In the genomic region with DNA sequence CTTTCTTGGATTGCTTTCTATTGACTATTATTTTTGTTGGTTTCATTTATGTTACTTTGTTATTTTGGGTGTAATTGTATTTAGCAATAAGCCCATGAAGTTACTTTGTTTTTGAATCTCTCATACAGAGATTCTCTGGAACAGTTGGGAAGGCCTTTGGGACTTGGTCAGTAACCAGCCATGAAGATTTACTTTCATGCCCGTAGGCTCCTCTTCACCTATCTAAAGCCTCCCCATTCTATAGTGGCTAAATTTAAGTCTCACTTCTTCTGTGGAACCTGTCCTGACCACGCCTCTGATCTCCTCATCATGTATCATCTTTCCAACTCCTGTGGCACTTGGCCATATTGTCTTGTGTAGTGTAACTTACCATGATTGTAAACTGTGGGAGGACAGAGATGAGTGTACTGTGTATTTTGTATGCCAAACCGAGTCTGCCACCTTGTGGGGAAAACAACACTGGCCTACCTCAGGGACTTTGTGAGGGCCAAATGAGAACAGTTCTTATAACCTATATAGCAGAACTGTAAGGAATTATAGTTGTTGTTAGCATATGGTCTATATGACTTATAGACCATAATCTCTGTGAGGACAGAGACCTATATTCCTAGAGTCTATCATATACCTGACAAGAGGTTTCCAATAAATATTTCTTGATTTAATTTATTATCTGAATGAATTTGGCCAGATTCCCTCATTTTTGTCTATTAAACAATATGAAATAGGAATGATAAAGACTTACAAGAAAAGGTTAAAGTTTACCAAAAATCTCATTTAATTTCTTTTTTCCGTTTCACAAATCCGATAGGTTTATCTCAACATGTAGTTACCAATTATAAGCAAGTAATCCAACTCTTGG, we compare ENCODE assay signal across 8 cellular contexts.
DNase-seq lines count a peak whose midpoint lies in the region; ATAC-seq and TF ChIP-seq lines count a peak whose summit lies in the region.

No MANE protein-coding gene starts in this region.

- 57% methylated on average over 5 of the region's 5 CpGs for WGBS in liver

- H3K9ac ChIP-seq in colonic mucosa (ENCODE audit: low read depth in 2 of 2, low read length in 2 of 2) (no peak overlapping the region), liver (ENCODE audit: low read depth in 1 of 2, low read length in 2 of 2) (no peak overlapping the region)

- no peak overlapping the region for H3K4me3 ChIP-seq in colonic mucosa
- H3K4me3 ChIP-seq in liver (ENCODE audit: low read depth in 1 of 3, low read length in 3 of 3) = no peak overlapping the region

- intact Hi-C loops in colonic mucosa (cut with DNase I) = no loop called here

- H3K4me1 ChIP-seq in colonic mucosa = no peaks in the 10 kb centered on the region
- peaks cover 0 to 11% (median 9%) of the 10 kb centered on the region in 4 donors for H3K4me1 ChIP-seq in liver (ENCODE audit: control insufficient read depth in 4 of 4, insufficient read depth in 4 of 4, low read length in 3 of 4)

- peak; percentile 97 to 99 for TF ChIP-seq RAD21 in liver (IDR thresholded peaks at IDR 0.05)

- peak; percentile 68 for ATAC-seq in HG03066 (IDR thresholded peaks at IDR 0.05; ENCODE audit: low read depth, unreplicated experiment)
- ATAC-seq in activated CD4-positive, CD25-positive, alpha-beta regulatory T cell treated with anti-CD3 and anti-CD28 coated beads, Interleukin-2, amount 50 U/mL, for 24 hours = peak; percentile 84 to 94

- H3K9me3 ChIP-seq in colonic mucosa (no peaks in the 10 kb centered on the region), liver (ENCODE audit: control insufficient read depth in 4 of 4, low read length in 3 of 4) (no peaks in the 10 kb centered on the region)

- DNase-seq in GM04504 (ENCODE audit: low read depth) (peak; percentile 83), NCI-H345 treated with DMSO at 0.1 percent for 48 hours (lab: John Stamatoyannopoulos, UW; ENCODE audit: unreplicated experiment) (peak; percentile 10), colonic mucosa (peak; percentile 75), cortex of kidney (lab: John Stamatoyannopoulos, UW) (no peak)
- peak; percentile 24 for DNase-seq in stimulated activated CD8-positive, alpha-beta memory T cell treated with anti-CD3 and anti-CD28 coated beads, Interleukin-12 subunit alpha, Interleukin-12 subunit beta, amount 100 ng/mL, for 1 hour (ENCODE audit: low read depth)

- TF ChIP-seq CTCF in colonic mucosa (IDR thresholded peaks at IDR 0.05) (peak; percentile 73), liver (IDR thresholded peaks at IDR 0.05; ENCODE audit: low read depth, low read length, missing input control) (peak; percentile 86)

- no peak overlapping the region for H3K27ac ChIP-seq in colonic mucosa
- no peak overlapping the region for H3K27ac ChIP-seq in liver (ENCODE audit: low read depth in 1 of 2, low read length in 2 of 2)

- no peaks in the 10 kb centered on the region for H3K27me3 ChIP-seq in colonic mucosa
- no peaks in the 10 kb centered on the region for H3K27me3 ChIP-seq in liver (ENCODE audit: control insufficient read depth in 4 of 4, insufficient read depth in 4 of 4, low read length in 3 of 4)

- H3K36me3 ChIP-seq in colonic mucosa = no peaks in the 10 kb centered on the region
- no peaks in the 10 kb centered on the region for H3K36me3 ChIP-seq in liver (ENCODE audit: control insufficient read depth in 4 of 4, insufficient read depth in 3 of 4, low read depth in 1 of 4, low read length in 3 of 4)

TF ChIP-seq in liver, 16 proteins besides CTCF, POLR2A, EP300 and RAD21:
- no peak for TF ChIP-seq EGR1 (IDR thresholded peaks at IDR 0.05; ENCODE audit: low read depth in 2 of 2)
- no peak for TF ChIP-seq GABPA (IDR thresholded peaks at IDR 0.05 in 1 of 2, conservative IDR thresholded peaks at IDR 0.05 in 1 of 2)
- no peak for TF ChIP-seq FOXA2 (IDR thresholded peaks at IDR 0.05)
- TF ChIP-seq JUND (IDR thresholded peaks at IDR 0.05) = no peak
- no peak for TF ChIP-seq NR2F2 (IDR thresholded peaks at IDR 0.05)
- no peak for TF ChIP-seq ZBTB33 (IDR thresholded peaks at IDR 0.05)
- TF ChIP-seq HNF4G (IDR thresholded peaks at IDR 0.05) = no peak
- no peak for TF ChIP-seq TAF1 (conservative IDR thresholded peaks at IDR 0.05)
- TF ChIP-seq REST (IDR thresholded peaks at IDR 0.05) = no peak
- no peak for TF ChIP-seq ATF3 (IDR thresholded peaks at IDR 0.05)
- TF ChIP-seq SP1 (IDR thresholded peaks at IDR 0.05) = no peak
- no peak for TF ChIP-seq RXRA (IDR thresholded peaks at IDR 0.05)
- TF ChIP-seq HNF4A (conservative IDR thresholded peaks at IDR 0.05) = no peak
- TF ChIP-seq YY1 (IDR thresholded peaks at IDR 0.05) = no peak
- TF ChIP-seq MAX (IDR thresholded peaks at IDR 0.05) = no peak
- TF ChIP-seq FOXA1 (IDR thresholded peaks at IDR 0.05) = no peak
